In genomic region chr5:64784451-64785025, GRCh38 we compare ENCODE assay signal across 8 cellular contexts. TPM values are rescaled to one million over a fixed set of nuclear protein-coding genes. Genes with fewer than 3 reads are reported as not detected.
A peak's percentile ranks its signal among the peaks of the same experiment; 100 is the strongest.
DNase-seq lines count a peak whose midpoint lies in the region; ATAC-seq and TF ChIP-seq lines count a peak whose summit lies in the region.

No MANE protein-coding gene starts in this region.

- H3K4me3 ChIP-seq in H7 (ENCODE audit: insufficient read depth, low read depth, low read length): no peak overlapping the region

- H3K27ac Mint-ChIP-seq in T-helper 2 cell treated with Interferon-gamma antibody and Interleukin-4, amounts not matched to agents 5 μg/mL and 100 μg/mL, for 36 hours: no peak overlapping the region

- peaks cover 1% of the 10 kb centered on the region for H3K36me3 ChIP-seq in H7 (replicated peaks; ENCODE audit: control insufficient read depth, insufficient read depth, low read length)

- H3K9me3 Mint-ChIP-seq in T-helper 2 cell treated with Interferon-gamma antibody and Interleukin-4, amounts not matched to agents 5 μg/mL and 100 μg/mL, for 36 hours: no peaks in the 10 kb centered on the region

- TF ChIP-seq CTCF in GM13977 (IDR thresholded peaks at IDR 0.05; ENCODE audit: extremely low read depth, insufficient read depth, missing control alignments): peak; percentile 85

- DNase-seq in GM13977 (ENCODE audit: low spot score) (peak; percentile 12), NCI-H1694 treated with DMSO at 0.1 percent for 48 hours (lab: John Stamatoyannopoulos, UW) (peak; percentile 58), anterior cingulate cortex (lab: John Stamatoyannopoulos, UW) (peak in 45 of 58 donors; percentile 0 to 85 (median 23)), hypothalamus (lab: John Stamatoyannopoulos, UW) (peak in 34 of 51 donors; percentile 0 to 76 (median 37)), smooth muscle cell of the brain vasculature (ENCODE audit: low read depth, low spot score) (peak; percentile 74), H7 (no peak)
- peak; percentile 49 for DNase-seq in T-helper 2 cell treated with Interferon-gamma antibody and Interleukin-4, amounts not matched to agents 5 μg/mL and 100 μg/mL, for 36 hours (ENCODE audit: low spot score)

- peaks cover 6% of the 10 kb centered on the region for H3K4me1 Mint-ChIP-seq in T-helper 2 cell treated with Interferon-gamma antibody and Interleukin-4, amounts not matched to agents 5 μg/mL and 100 μg/mL, for 36 hours (ENCODE audit: low read depth)

- peaks cover 8% of the 10 kb centered on the region for H3K36me3 Mint-ChIP-seq in T-helper 2 cell treated with Interferon-gamma antibody and Interleukin-4, amounts not matched to agents 5 μg/mL and 100 μg/mL, for 36 hours (ENCODE audit: low read depth)

- no peaks in the 10 kb centered on the region for H3K27me3 ChIP-seq in H7 (ENCODE audit: control insufficient read depth, insufficient read depth, low read length)

- no peak overlapping the region for H3K4me3 Mint-ChIP-seq in T-helper 2 cell treated with Interferon-gamma antibody and Interleukin-4, amounts not matched to agents 5 μg/mL and 100 μg/mL, for 36 hours

- ATAC-seq in HG02763 (IDR thresholded peaks at IDR 0.05; ENCODE audit: unreplicated experiment): peak; percentile 88

- H3K27me3 Mint-ChIP-seq in T-helper 2 cell treated with Interferon-gamma antibody and Interleukin-4, amounts not matched to agents 5 μg/mL and 100 μg/mL, for 36 hours (ENCODE audit: low read depth): no peaks in the 10 kb centered on the region

- in situ Hi-C loops in GM13977 (cut with MboI; ENCODE audit: low pct_unique_long_range_greater_than_20kb, low sequenced_read_pairs, unreplicated experiment): loop anchor here (5.0 kb wide), 1 partner anchor 152 kb away; no protein-coding TSS in a partner anchor

RNA-seq across cellular contexts. Expression of gene CWC27, which starts 15.8 kb away (rescaled TPM):
- total RNA-seq in H7 (2014; rRNA removed; shearing (Covaris generic)): 19.0 and 29.4 TPM in 2 replicates

RNA-seq across cellular contexts. Expression of gene SREK1IP1, which starts 16.0 kb away (rescaled TPM):
- 13.5 and 14.0 TPM in 2 replicates for total RNA-seq in H7 (2014; rRNA removed; shearing (Covaris generic))
